1 cellular context compared by ENCODE assay signal in genomic region chr17:32877164-32877764, GRCh38.
TF ChIP-seq lines count a peak whose summit lies in the region.

No MANE protein-coding gene starts in this region.

TF ChIP-seq in HEK293, 187 proteins besides CTCF, POLR2A, EP300 and RAD21 (continued from another document and continues in another):
- TF ChIP-seq, protein P1, sequence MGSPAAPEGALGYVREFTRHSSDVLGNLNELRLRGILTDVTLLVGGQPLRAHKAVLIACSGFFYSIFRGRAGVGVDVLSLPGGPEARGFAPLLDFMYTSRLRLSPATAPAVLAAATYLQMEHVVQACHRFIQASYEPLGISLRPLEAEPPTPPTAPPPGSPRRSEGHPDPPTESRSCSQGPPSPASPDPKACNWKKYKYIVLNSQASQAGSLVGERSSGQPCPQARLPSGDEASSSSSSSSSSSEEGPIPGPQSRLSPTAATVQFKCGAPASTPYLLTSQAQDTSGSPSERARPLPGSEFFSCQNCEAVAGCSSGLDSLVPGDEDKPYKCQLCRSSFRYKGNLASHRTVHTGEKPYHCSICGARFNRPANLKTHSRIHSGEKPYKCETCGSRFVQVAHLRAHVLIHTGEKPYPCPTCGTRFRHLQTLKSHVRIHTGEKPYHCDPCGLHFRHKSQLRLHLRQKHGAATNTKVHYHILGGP (tag by site-specific recombination; IDR thresholded peaks at IDR 0.05), result no peak
- TF ChIP-seq ZNF280C (tag by site-specific recombination; IDR thresholded peaks at IDR 0.05), result no peak
- no peak for TF ChIP-seq ZNF23 (tag by site-specific recombination; IDR thresholded peaks at IDR 0.05; ENCODE audit: borderline replicate concordance)
- peak; percentile 44; the same call in 1 of the 2 replicates for TF ChIP-seq EGR2 (tag by site-specific recombination; IDR thresholded peaks at IDR 0.05; ENCODE audit: low read depth)
- TF ChIP-seq ZNF530 (tag by site-specific recombination; IDR thresholded peaks at IDR 0.05; ENCODE audit: low read depth), result no peak
- TF ChIP-seq ZNF16 (tag by site-specific recombination; IDR thresholded peaks at IDR 0.05; ENCODE audit: low read depth), result no peak
- peak; percentile 80 for TF ChIP-seq ZNF335 (tag by site-specific recombination; conservative IDR thresholded peaks at IDR 0.05)
- no peak for TF ChIP-seq ZNF404 (tag by site-specific recombination; IDR thresholded peaks at IDR 0.05)
- TF ChIP-seq ZSCAN23 (tag by site-specific recombination; IDR thresholded peaks at IDR 0.05), result no peak
- TF ChIP-seq ZSCAN4 (tag by site-specific recombination; IDR thresholded peaks at IDR 0.05), result no peak
- no peak for TF ChIP-seq ZNF792 (tag by site-specific recombination; IDR thresholded peaks at IDR 0.05)
- TF ChIP-seq GLI4 (tag by site-specific recombination; IDR thresholded peaks at IDR 0.05), result no peak
- no peak for TF ChIP-seq ZNF555 (tag by site-specific recombination; conservative IDR thresholded peaks at IDR 0.05)
- TF ChIP-seq ZFP3 (tag by site-specific recombination; IDR thresholded peaks at IDR 0.05; ENCODE audit: low read depth), result no peak
- no peak for TF ChIP-seq ZNF561 (tag by site-specific recombination; IDR thresholded peaks at IDR 0.05; ENCODE audit: borderline replicate concordance)
- TF ChIP-seq ZNF664 (tag by site-specific recombination; IDR thresholded peaks at IDR 0.05), result no peak
- no peak for TF ChIP-seq ZNF544 (tag by site-specific recombination; IDR thresholded peaks at IDR 0.05)
- TF ChIP-seq ZNF624 (tag by site-specific recombination; IDR thresholded peaks at IDR 0.05), result no peak
- TF ChIP-seq, protein P2, sequence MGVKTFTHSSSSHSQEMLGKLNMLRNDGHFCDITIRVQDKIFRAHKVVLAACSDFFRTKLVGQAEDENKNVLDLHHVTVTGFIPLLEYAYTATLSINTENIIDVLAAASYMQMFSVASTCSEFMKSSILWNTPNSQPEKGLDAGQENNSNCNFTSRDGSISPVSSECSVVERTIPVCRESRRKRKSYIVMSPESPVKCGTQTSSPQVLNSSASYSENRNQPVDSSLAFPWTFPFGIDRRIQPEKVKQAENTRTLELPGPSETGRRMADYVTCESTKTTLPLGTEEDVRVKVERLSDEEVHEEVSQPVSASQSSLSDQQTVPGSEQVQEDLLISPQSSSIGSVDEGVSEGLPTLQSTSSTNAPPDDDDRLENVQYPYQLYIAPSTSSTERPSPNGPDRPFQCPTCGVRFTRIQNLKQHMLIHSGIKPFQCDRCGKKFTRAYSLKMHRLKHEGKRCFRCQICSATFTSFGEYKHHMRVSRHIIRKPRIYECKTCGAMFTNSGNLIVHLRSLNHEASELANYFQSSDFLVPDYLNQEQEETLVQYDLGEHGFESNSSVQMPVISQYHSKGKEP (tag by site-specific recombination; IDR thresholded peaks at IDR 0.05), result no peak
- TF ChIP-seq ZFHX2 (tag by site-specific recombination; conservative IDR thresholded peaks at IDR 0.05), result peak; percentile 73
- TF ChIP-seq SP2 (tag by site-specific recombination; IDR thresholded peaks at IDR 0.05), result 0 out of 2 replicates have a peak, but pooled peaks have one; percentile 5
- no peak for TF ChIP-seq ZNF37A (tag by site-specific recombination; IDR thresholded peaks at IDR 0.05)
- TF ChIP-seq ZNF18 (tag by site-specific recombination; IDR thresholded peaks at IDR 0.05), result no peak
- TF ChIP-seq, protein P3, sequence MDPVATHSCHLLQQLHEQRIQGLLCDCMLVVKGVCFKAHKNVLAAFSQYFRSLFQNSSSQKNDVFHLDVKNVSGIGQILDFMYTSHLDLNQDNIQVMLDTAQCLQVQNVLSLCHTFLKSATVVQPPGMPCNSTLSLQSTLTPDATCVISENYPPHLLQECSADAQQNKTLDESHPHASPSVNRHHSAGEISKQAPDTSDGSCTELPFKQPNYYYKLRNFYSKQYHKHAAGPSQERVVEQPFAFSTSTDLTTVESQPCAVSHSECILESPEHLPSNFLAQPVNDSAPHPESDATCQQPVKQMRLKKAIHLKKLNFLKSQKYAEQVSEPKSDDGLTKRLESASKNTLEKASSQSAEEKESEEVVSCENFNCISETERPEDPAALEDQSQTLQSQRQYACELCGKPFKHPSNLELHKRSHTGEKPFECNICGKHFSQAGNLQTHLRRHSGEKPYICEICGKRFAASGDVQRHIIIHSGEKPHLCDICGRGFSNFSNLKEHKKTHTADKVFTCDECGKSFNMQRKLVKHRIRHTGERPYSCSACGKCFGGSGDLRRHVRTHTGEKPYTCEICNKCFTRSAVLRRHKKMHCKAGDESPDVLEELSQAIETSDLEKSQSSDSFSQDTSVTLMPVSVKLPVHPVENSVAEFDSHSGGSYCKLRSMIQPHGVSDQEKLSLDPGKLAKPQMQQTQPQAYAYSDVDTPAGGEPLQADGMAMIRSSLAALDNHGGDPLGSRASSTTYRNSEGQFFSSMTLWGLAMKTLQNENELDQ (tag by site-specific recombination; IDR thresholded peaks at IDR 0.05; ENCODE audit: low read depth), result no peak
- no peak for TF ChIP-seq ZNF701 (tag by site-specific recombination; IDR thresholded peaks at IDR 0.05)
- no peak for TF ChIP-seq ZNF777 (tag by site-specific recombination; IDR thresholded peaks at IDR 0.05; ENCODE audit: borderline replicate concordance)
- TF ChIP-seq, protein P4, sequence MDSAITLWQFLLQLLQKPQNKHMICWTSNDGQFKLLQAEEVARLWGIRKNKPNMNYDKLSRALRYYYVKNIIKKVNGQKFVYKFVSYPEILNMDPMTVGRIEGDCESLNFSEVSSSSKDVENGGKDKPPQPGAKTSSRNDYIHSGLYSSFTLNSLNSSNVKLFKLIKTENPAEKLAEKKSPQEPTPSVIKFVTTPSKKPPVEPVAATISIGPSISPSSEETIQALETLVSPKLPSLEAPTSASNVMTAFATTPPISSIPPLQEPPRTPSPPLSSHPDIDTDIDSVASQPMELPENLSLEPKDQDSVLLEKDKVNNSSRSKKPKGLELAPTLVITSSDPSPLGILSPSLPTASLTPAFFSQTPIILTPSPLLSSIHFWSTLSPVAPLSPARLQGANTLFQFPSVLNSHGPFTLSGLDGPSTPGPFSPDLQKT (IDR thresholded peaks at IDR 0.05; ENCODE audit: borderline replicate concordance, low read depth, low read length), result no peak
- 0 out of 2 replicates have a peak, but pooled peaks have one; percentile 11 for TF ChIP-seq ZNF654 (tag by site-specific recombination; IDR thresholded peaks at IDR 0.05; ENCODE audit: low read depth)
- no peak for TF ChIP-seq YY2 (tag by site-specific recombination; IDR thresholded peaks at IDR 0.05)
- no peak for TF ChIP-seq ZNF2 (tag by site-specific recombination; IDR thresholded peaks at IDR 0.05)
- no peak for TF ChIP-seq ZNF10 (tag by site-specific recombination; IDR thresholded peaks at IDR 0.05)
- TF ChIP-seq ATF2 (tag by site-specific recombination; IDR thresholded peaks at IDR 0.05; ENCODE audit: low read depth), result no peak
- no peak for TF ChIP-seq ZNF221 (tag by site-specific recombination; IDR thresholded peaks at IDR 0.05; ENCODE audit: borderline replicate concordance)
- no peak for TF ChIP-seq HOXA7 (CRISPR knock-in tag; IDR thresholded peaks at IDR 0.05; ENCODE audit: borderline replicate concordance)
- TF ChIP-seq ZSCAN30 (tag by site-specific recombination; IDR thresholded peaks at IDR 0.05), result no peak
- TF ChIP-seq ZSCAN18 (tag by site-specific recombination; IDR thresholded peaks at IDR 0.05), result no peak
- TF ChIP-seq ZNF433 (tag by site-specific recombination; IDR thresholded peaks at IDR 0.05; ENCODE audit: low read depth), result no peak
- TF ChIP-seq ZBTB10 (tag by site-specific recombination; IDR thresholded peaks at IDR 0.05), result no peak
- TF ChIP-seq ZEB2 (tag by site-specific recombination; IDR thresholded peaks at IDR 0.05), result 0 out of 2 replicates have a peak, but pooled peaks have one; percentile 15
- no peak for TF ChIP-seq GFI1B (tag by site-specific recombination; IDR thresholded peaks at IDR 0.05)
